In genomic region chr11:94486068-94486467, GRCh38 we compare ENCODE assay signal across 37 cellular contexts. TPM values are rescaled to one million over a fixed set of nuclear protein-coding genes. Genes with fewer than 3 reads are reported as not detected.
"Had no signal": no experiment of that assay in that cellular context is flagged by ENCODE, and none has a peak within 500 bp of the region (broad histone marks: within the 10 kb centered on the region; RNA-seq: fewer than 3 reads in every experiment).

No MANE protein-coding gene starts in this region.

- H3K4me3 ChIP-seq: adrenal gland, body of pancreas, esophagus muscularis mucosa, gastrocnemius medialis, heart right ventricle had no signal

- H3K27me3 Mint-ChIP-seq: activated CD4-positive, alpha-beta memory T cell treated with anti-CD3 and anti-CD28 coated beads for 36 hours; activated CD4-positive, alpha-beta T cell treated with anti-CD3 and anti-CD28 coated beads for 36 hours; activated CD4-positive, alpha-beta T cell treated with anti-CD3 and anti-CD28 coated beads, Interleukin-2, amount 10 ng/mL, durations not matched to agents 24 days and 14 days; activated CD8-positive, alpha-beta memory T cell treated with anti-CD3 and anti-CD28 coated beads, Interleukin-2, amount 10 ng/mL, durations not matched to agents 7 days and 5 days; activated naive CD4-positive, alpha-beta T cell treated with anti-CD3 and anti-CD28 coated beads, Interleukin-2, amount 50 U/mL, for 24 hours; activated naive CD8-positive, alpha-beta T cell treated with anti-CD3 and anti-CD28 coated beads for 36 hours; activated naive CD8-positive, alpha-beta T cell treated with anti-CD3 and anti-CD28 coated beads, Interleukin-2, amount 50 U/mL, for 24 hours; effector memory CD8-positive, alpha-beta T cell had no signal

- FAIRE-seq: colon had no signal

- H3K4me3 Mint-ChIP-seq: activated CD4-positive, alpha-beta memory T cell treated with anti-CD3 and anti-CD28 coated beads for 36 hours; activated CD4-positive, alpha-beta T cell treated with anti-CD3 and anti-CD28 coated beads for 36 hours; activated CD4-positive, alpha-beta T cell treated with anti-CD3 and anti-CD28 coated beads, Interleukin-2, amount 10 ng/mL, durations not matched to agents 24 days and 14 days; activated CD8-positive, alpha-beta memory T cell treated with anti-CD3 and anti-CD28 coated beads, Interleukin-2, amount 10 ng/mL, durations not matched to agents 7 days and 5 days; activated CD8-positive, alpha-beta T cell treated with anti-CD3 and anti-CD28 coated beads, Interleukin-2, amount 10 ng/mL, durations not matched to agents 7 days and 5 days; activated naive CD4-positive, alpha-beta T cell treated with anti-CD3 and anti-CD28 coated beads for 36 hours; activated naive CD4-positive, alpha-beta T cell treated with anti-CD3 and anti-CD28 coated beads, Interleukin-2, amount 50 U/mL, for 24 hours; activated naive CD8-positive, alpha-beta T cell treated with anti-CD3 and anti-CD28 coated beads for 36 hours; activated naive CD8-positive, alpha-beta T cell treated with anti-CD3 and anti-CD28 coated beads, Interleukin-2, amount 50 U/mL, for 24 hours; activated T-helper 1 cell treated with anti-CD3 and anti-CD28 coated beads, Interleukin-12 subunit alpha, Interleukin-12 subunit beta, Interleukin-2, Interleukin-4 antibody, amounts not matched to agents 30 ng/mL and 10 ng/mL and 1 ng/mL, durations not matched to agents 14 hours and 24 hours and 36 hours; effector memory CD8-positive, alpha-beta T cell had no signal

- H3K9me3 Mint-ChIP-seq: activated CD4-positive, alpha-beta memory T cell treated with anti-CD3 and anti-CD28 coated beads for 36 hours; activated CD4-positive, alpha-beta T cell treated with anti-CD3 and anti-CD28 coated beads, Interleukin-2, amount 10 ng/mL, durations not matched to agents 24 days and 14 days; activated naive CD4-positive, alpha-beta T cell treated with anti-CD3 and anti-CD28 coated beads for 36 hours; activated naive CD4-positive, alpha-beta T cell treated with anti-CD3 and anti-CD28 coated beads, Interleukin-2, amount 50 U/mL, for 24 hours; activated naive CD8-positive, alpha-beta T cell treated with anti-CD3 and anti-CD28 coated beads for 36 hours; activated naive CD8-positive, alpha-beta T cell treated with anti-CD3 and anti-CD28 coated beads, Interleukin-2, amount 50 U/mL, for 24 hours; activated T-helper 1 cell treated with anti-CD3 and anti-CD28 coated beads, Interleukin-12 subunit alpha, Interleukin-12 subunit beta, Interleukin-2, Interleukin-4 antibody, amounts not matched to agents 30 ng/mL and 10 ng/mL and 1 ng/mL, durations not matched to agents 14 hours and 24 hours and 36 hours; activated T-helper 2 cell treated with anti-CD3 and anti-CD28 coated beads, Interferon-gamma antibody, Interleukin-2, Interleukin-4, amounts not matched to agents 10 μg/mL and 5 μg/mL and 100 μg/mL, durations not matched to agents 14 hours and 24 hours and 36 hours; effector memory CD8-positive, alpha-beta T cell had no signal

- H3K4me1 ChIP-seq: adrenal gland, body of pancreas, esophagus muscularis mucosa, gastrocnemius medialis, heart right ventricle had no signal

- H3K27ac ChIP-seq: adrenal gland, body of pancreas, esophagus muscularis mucosa, foreskin keratinocyte, gastrocnemius medialis, heart right ventricle had no signal

- H3K4me1 Mint-ChIP-seq: activated naive CD8-positive, alpha-beta T cell treated with anti-CD3 and anti-CD28 coated beads, Interleukin-2, amount 50 U/mL, for 24 hours had no signal

- H3K9me3 ChIP-seq: adrenal gland, body of pancreas, esophagus muscularis mucosa, gastrocnemius medialis, heart right ventricle had no signal

- H3K27ac Mint-ChIP-seq: activated CD4-positive, alpha-beta memory T cell treated with anti-CD3 and anti-CD28 coated beads for 36 hours; activated CD4-positive, alpha-beta T cell treated with anti-CD3 and anti-CD28 coated beads for 36 hours; activated CD4-positive, alpha-beta T cell treated with anti-CD3 and anti-CD28 coated beads, Interleukin-2, amount 10 ng/mL, durations not matched to agents 24 days and 14 days; activated CD8-positive, alpha-beta memory T cell treated with anti-CD3 and anti-CD28 coated beads, Interleukin-2, amount 10 ng/mL, durations not matched to agents 7 days and 5 days; activated CD8-positive, alpha-beta T cell treated with anti-CD3 and anti-CD28 coated beads, Interleukin-2, amount 10 ng/mL, durations not matched to agents 7 days and 5 days; activated naive CD4-positive, alpha-beta T cell treated with anti-CD3 and anti-CD28 coated beads for 36 hours; activated naive CD4-positive, alpha-beta T cell treated with anti-CD3 and anti-CD28 coated beads, Interleukin-2, amount 50 U/mL, for 24 hours; activated naive CD8-positive, alpha-beta T cell treated with anti-CD3 and anti-CD28 coated beads for 36 hours; activated naive CD8-positive, alpha-beta T cell treated with anti-CD3 and anti-CD28 coated beads, Interleukin-2, amount 50 U/mL, for 24 hours; activated T-helper 1 cell treated with anti-CD3 and anti-CD28 coated beads, Interleukin-12 subunit alpha, Interleukin-12 subunit beta, Interleukin-2, Interleukin-4 antibody, amounts not matched to agents 30 ng/mL and 10 ng/mL and 1 ng/mL, durations not matched to agents 14 hours and 24 hours and 36 hours; activated T-helper 2 cell treated with anti-CD3 and anti-CD28 coated beads, Interferon-gamma antibody, Interleukin-2, Interleukin-4, amounts not matched to agents 10 μg/mL and 5 μg/mL and 100 μg/mL, durations not matched to agents 14 hours and 24 hours and 36 hours had no signal

- ATAC-seq: activated CD4-positive, alpha-beta T cell treated with anti-CD3 and anti-CD28 coated beads for 36 hours; activated CD8-positive, alpha-beta memory T cell treated with anti-CD3 and anti-CD28 coated beads, Interleukin-2, amount 10 ng/mL, durations not matched to agents 7 days and 5 days; activated CD8-positive, alpha-beta T cell treated with anti-CD3 and anti-CD28 coated beads, Interleukin-2, amount 10 ng/mL, durations not matched to agents 7 days and 5 days; activated naive CD8-positive, alpha-beta T cell treated with anti-CD3 and anti-CD28 coated beads, Interleukin-2, amount 50 U/mL, for 24 hours; body of pancreas; effector memory CD8-positive, alpha-beta T cell; foreskin keratinocyte; gastrocnemius medialis; heart right ventricle had no signal

- DNase-seq: activated CD4-positive, alpha-beta memory T cell treated with anti-CD3 and anti-CD28 coated beads for 36 hours; activated CD4-positive, alpha-beta T cell treated with anti-CD3 and anti-CD28 coated beads for 36 hours; activated CD4-positive, alpha-beta T cell treated with anti-CD3 and anti-CD28 coated beads, Interleukin-2, amount 10 ng/mL, durations not matched to agents 24 days and 14 days; activated CD4-positive, CD25-positive, alpha-beta regulatory T cell; activated CD4-positive, CD25-positive, alpha-beta regulatory T cell treated with anti-CD3 and anti-CD28 coated beads, Interleukin-2, amount 50 U/mL, for 72 hours; activated CD8-positive, alpha-beta memory T cell treated with anti-CD3 and anti-CD28 coated beads, Interleukin-2, amount 10 ng/mL, durations not matched to agents 7 days and 5 days; activated CD8-positive, alpha-beta memory T cell treated with anti-CD3 and anti-CD28 coated beads, Interleukin-2, amount 50 U/mL, for 4 hours; activated CD8-positive, alpha-beta T cell treated with anti-CD3 and anti-CD28 coated beads, Interleukin-2, amount 10 ng/mL, durations not matched to agents 7 days and 5 days; activated effector memory CD4-positive, alpha-beta T cell treated with anti-CD3 and anti-CD28 coated beads, Interleukin-2, amount 50 U/mL, for 16 hours; activated naive CD4-positive, alpha-beta T cell treated with anti-CD3 and anti-CD28 coated beads for 36 hours; activated naive CD8-positive, alpha-beta T cell treated with anti-CD3 and anti-CD28 coated beads for 36 hours; activated naive CD8-positive, alpha-beta T cell treated with anti-CD3 and anti-CD28 coated beads, Interleukin-2, amount 50 U/mL, for 24 hours; activated T-cell treated with anti-CD3 and anti-CD28 coated beads, Interleukin-2, amount 50 U/mL, for 1 hour; activated T-cell treated with anti-CD3 and anti-CD28 coated beads, Interleukin-2, amount 50 U/mL, for 48 hours; adrenal gland; amygdala; aorta; body of pancreas; caudate nucleus; cortex of kidney; dermis blood vessel endothelial cell; effector CD4-positive, alpha-beta T cell; effector memory CD8-positive, alpha-beta T cell; erythroblast; foreskin keratinocyte; gastrocnemius medialis; glutamatergic neuron; heart right ventricle; T-helper 2 cell had no signal

- H3K27me3 ChIP-seq: adrenal gland, body of pancreas, esophagus muscularis mucosa, foreskin keratinocyte, gastrocnemius medialis, heart right ventricle had no signal

RNA-seq across cellular contexts. Expression of gene C11orf97, which starts 26.2 kb away (rescaled TPM):
- total RNA-seq: activated CD4-positive, alpha-beta memory T cell treated with anti-CD3 and anti-CD28 coated beads for 36 hours; activated CD4-positive, alpha-beta T cell treated with anti-CD3 and anti-CD28 coated beads for 36 hours; activated CD4-positive, alpha-beta T cell treated with anti-CD3 and anti-CD28 coated beads, Interleukin-2, amount 10 ng/mL, durations not matched to agents 24 days and 14 days; activated CD8-positive, alpha-beta memory T cell treated with anti-CD3 and anti-CD28 coated beads for 36 hours; activated CD8-positive, alpha-beta memory T cell treated with anti-CD3 and anti-CD28 coated beads, Interleukin-2, amount 10 ng/mL, durations not matched to agents 7 days and 5 days; activated CD8-positive, alpha-beta T cell treated with anti-CD3 and anti-CD28 coated beads, Interleukin-2, amount 10 ng/mL, durations not matched to agents 7 days and 5 days; activated naive CD4-positive, alpha-beta T cell treated with anti-CD3 and anti-CD28 coated beads for 36 hours; activated naive CD8-positive, alpha-beta T cell treated with anti-CD3 and anti-CD28 coated beads for 36 hours; activated T-helper 1 cell treated with anti-CD3 and anti-CD28 coated beads, Interleukin-12 subunit alpha, Interleukin-12 subunit beta, Interleukin-2, Interleukin-4 antibody, amounts not matched to agents 30 ng/mL and 10 ng/mL and 1 ng/mL, durations not matched to agents 14 hours and 24 hours and 36 hours; activated T-helper 2 cell treated with anti-CD3 and anti-CD28 coated beads, Interferon-gamma antibody, Interleukin-2, Interleukin-4, amounts not matched to agents 10 μg/mL and 5 μg/mL and 100 μg/mL, durations not matched to agents 14 hours and 24 hours and 36 hours; adrenal gland; aorta; body of pancreas; chondrocyte; dermis blood vessel endothelial cell; esophagus muscularis mucosa; foreskin keratinocyte; gastrocnemius medialis; heart right ventricle; T-helper 1 cell treated with Interleukin-12 subunit alpha and Interleukin-12 subunit beta and Interleukin-4 antibody, amounts not matched to agents 30 ng/mL and 1 ng/mL, for 36 hours had no signal
- polyA plus RNA-seq: adrenal gland, aorta, foreskin keratinocyte, heart right ventricle had no signal
